ENCODE assay signal across 10 cellular contexts in the genomic region with DNA sequence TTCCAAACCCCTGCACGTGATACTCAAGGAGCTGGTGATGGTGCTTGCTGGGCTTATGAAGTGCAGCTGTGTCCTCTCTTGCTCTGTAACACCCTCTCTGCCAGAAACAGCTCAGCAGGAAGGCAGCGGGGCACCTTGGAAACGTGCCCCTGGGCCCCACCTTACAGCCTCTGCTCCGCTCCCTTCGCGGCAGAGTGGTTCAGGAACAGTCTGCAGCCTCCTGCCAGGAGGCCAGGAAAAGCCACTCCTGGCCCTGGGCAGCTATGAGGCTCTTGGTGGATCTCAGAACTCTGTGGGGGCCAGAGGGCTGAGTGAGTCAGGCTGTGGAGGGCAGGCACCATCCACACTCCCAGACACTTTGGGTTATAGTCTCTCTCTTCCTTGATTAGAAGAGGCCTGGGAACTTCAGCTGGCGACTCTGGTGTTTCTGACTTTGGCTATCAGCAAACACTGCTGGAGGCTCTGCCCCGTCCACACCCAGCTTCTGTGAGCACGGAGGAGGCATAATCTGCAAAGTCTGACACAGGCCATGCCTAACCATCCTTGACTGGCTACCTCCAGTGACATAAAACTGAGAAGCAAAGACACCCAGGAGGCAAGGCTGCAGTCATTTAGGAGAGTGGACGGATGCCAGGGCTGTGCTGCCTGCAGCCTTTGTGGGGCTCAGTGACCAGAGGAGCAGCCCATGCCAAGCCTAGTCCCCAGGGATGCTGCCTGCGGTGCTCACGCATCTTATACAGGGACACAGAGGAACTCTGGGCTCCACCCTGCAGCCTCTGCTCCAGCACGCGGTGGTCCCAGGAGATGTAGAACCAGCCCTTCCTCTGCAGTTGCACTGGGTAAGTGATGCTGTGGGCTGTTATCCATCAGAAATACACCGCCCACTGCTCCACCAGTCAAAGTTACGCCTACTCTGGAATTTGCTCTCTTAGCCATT.
DNase-seq lines count a peak whose midpoint lies in the region; ATAC-seq, FAIRE-seq and TF ChIP-seq lines count a peak whose summit lies in the region.
"Had no signal": no experiment of that assay in that cellular context is flagged by ENCODE, and none has a peak within 500 bp of the region (broad histone marks: within the 10 kb centered on the region; RNA-seq: fewer than 3 reads in every experiment).

No MANE protein-coding gene starts in this region.

- DNase-seq in A549 (ENCODE audit: low read depth in 1 of 2, low spot score in 1 of 2) (no peak), D341Med (ENCODE audit: low spot score) (peak; percentile 41), lower leg skin (ENCODE audit: low spot score in 2 of 2) (peak; percentile 61 to 93), superior temporal gyrus (ENCODE audit: extremely low spot score) (no peak), GM19238 (ENCODE audit: insufficient read length, low spot score) (no peak)
- DNase-seq in activated CD4-positive, alpha-beta T cell treated with anti-CD3 and anti-CD28 coated beads, Interleukin-2, amount 50 U/mL, for 1 hour: no peak
- DNase-seq: activated CD4-positive, alpha-beta T cell treated with anti-CD3 and anti-CD28 coated beads, Interleukin-2, amount 10 ng/mL, durations not matched to agents 7 days and 5 days had no signal

- H3K4me3 Mint-ChIP-seq in dendritic cell treated with granulocyte-macrophage colony-stimulating factor and Interleukin-4, amounts not matched to agents 40 ng/mL and 50 ng/mL, for 4 days: no peak overlapping the region
- H3K4me3 Mint-ChIP-seq: activated CD4-positive, alpha-beta T cell treated with anti-CD3 and anti-CD28 coated beads, Interleukin-2, amount 10 ng/mL, durations not matched to agents 7 days and 5 days; activated naive CD4-positive, alpha-beta T cell treated with anti-CD3 and anti-CD28 coated beads, Interleukin-2, amount 50 U/mL, for 24 hours had no signal

- peaks cover 14% of the 10 kb centered on the region for H3K36me3 Mint-ChIP-seq in dendritic cell treated with granulocyte-macrophage colony-stimulating factor and Interleukin-4, amounts not matched to agents 40 ng/mL and 50 ng/mL, for 4 days (ENCODE audit: low read depth)

- peaks cover 26% of the 10 kb centered on the region for H3K9me3 ChIP-seq in A549

- ATAC-seq in A549: peak; percentile 47 to 53
- ATAC-seq in HG02623 (IDR thresholded peaks at IDR 0.05; ENCODE audit: unreplicated experiment): no peak

- no peak overlapping the region for H3K4me2 ChIP-seq in A549

- peaks cover 4% of the 10 kb centered on the region for H3K27me3 Mint-ChIP-seq in dendritic cell treated with granulocyte-macrophage colony-stimulating factor and Interleukin-4, amounts not matched to agents 40 ng/mL and 50 ng/mL, for 4 days

- CTCF ChIA-PET in A549 (lab: Yijun Ruan, JAX): interaction anchor here (0.6 to 1.4 kb wide), 5 partner anchors 12 to 909 kb away, joined by 3 read pairs; no protein-coding TSS in a partner anchor

- no peak for TF ChIP-seq CTCF in A549 (IDR thresholded peaks at IDR 0.05)
- TF ChIP-seq CTCF in lower leg skin (IDR thresholded peaks at IDR 0.05): no peak

- TF ChIP-seq POLR2A in A549 (IDR thresholded peaks at IDR 0.05; ENCODE audit: low read length) (no peak), lower leg skin (IDR thresholded peaks at IDR 0.05) (no peak)

- H3K27ac ChIP-seq in A549: no peak overlapping the region

- no peak overlapping the region for H3K4me3 ChIP-seq in A549
- no peak overlapping the region for H3K4me3 ChIP-seq in lower leg skin (ENCODE audit: low read depth, poor library complexity, severe bottlenecking)

- peaks cover 55% of the 10 kb centered on the region for H3K4me1 Mint-ChIP-seq in dendritic cell treated with granulocyte-macrophage colony-stimulating factor and Interleukin-4, amounts not matched to agents 40 ng/mL and 50 ng/mL, for 4 days (ENCODE audit: low read depth)
- H3K4me1 Mint-ChIP-seq: activated naive CD4-positive, alpha-beta T cell treated with anti-CD3 and anti-CD28 coated beads, Interleukin-2, amount 50 U/mL, for 24 hours had no signal

- TF ChIP-seq EP300 in A549 (IDR thresholded peaks at IDR 0.05): no peak

- intact Hi-C loops in dendritic cell treated with granulocyte-macrophage colony-stimulating factor and Interleukin-4, amounts not matched to agents 40 ng/mL and 50 ng/mL, for 4 days (cut with micrococcal nuclease): no loop called here
- intact Hi-C loops in lower leg skin (cut with DNase I; ENCODE audit: low total_unique reads): no loop called here

- no peak for TF ChIP-seq RAD21 in A549 (conservative IDR thresholded peaks at IDR 0.05 in 1 of 2, IDR thresholded peaks at IDR 0.05 in 1 of 2)

- H3K4me1 ChIP-seq in A549: no peaks in the 10 kb centered on the region

- POLR2A ChIA-PET in A549 (lab: Yijun Ruan, JAX): interaction anchor here (1.0 kb wide), 1 partner anchor 35 kb away, joined by 5 read pairs; no protein-coding TSS in a partner anchor

- peak overlapping the region; percentile 72 for H3K27ac Mint-ChIP-seq in dendritic cell treated with granulocyte-macrophage colony-stimulating factor and Interleukin-4, amounts not matched to agents 40 ng/mL and 50 ng/mL, for 4 days
- H3K27ac Mint-ChIP-seq: activated CD4-positive, alpha-beta T cell treated with anti-CD3 and anti-CD28 coated beads, Interleukin-2, amount 10 ng/mL, durations not matched to agents 7 days and 5 days; activated naive CD4-positive, alpha-beta T cell treated with anti-CD3 and anti-CD28 coated beads, Interleukin-2, amount 50 U/mL, for 24 hours had no signal

- peaks cover 37% of the 10 kb centered on the region for H3K9me3 Mint-ChIP-seq in dendritic cell treated with granulocyte-macrophage colony-stimulating factor and Interleukin-4, amounts not matched to agents 40 ng/mL and 50 ng/mL, for 4 days
- H3K9me3 Mint-ChIP-seq: activated CD4-positive, alpha-beta T cell treated with anti-CD3 and anti-CD28 coated beads, Interleukin-2, amount 10 ng/mL, durations not matched to agents 7 days and 5 days; activated naive CD4-positive, alpha-beta T cell treated with anti-CD3 and anti-CD28 coated beads, Interleukin-2, amount 50 U/mL, for 24 hours had no signal

- WGBS in A549 (ENCODE audit: missing lambda C conversion rate): 56% methylated on average over 16 of the region's 16 CpGs
- WGBS in lower leg skin, 2 donors: 46 to 54% methylated on average over 14 to 16 of the region's 16 CpGs

- FAIRE-seq in A549 (lab: Jason Lieb, UNC): no peak

TF ChIP-seq in A549, 52 proteins besides CTCF, POLR2A, EP300 and RAD21:
- TF ChIP-seq, protein P1, sequence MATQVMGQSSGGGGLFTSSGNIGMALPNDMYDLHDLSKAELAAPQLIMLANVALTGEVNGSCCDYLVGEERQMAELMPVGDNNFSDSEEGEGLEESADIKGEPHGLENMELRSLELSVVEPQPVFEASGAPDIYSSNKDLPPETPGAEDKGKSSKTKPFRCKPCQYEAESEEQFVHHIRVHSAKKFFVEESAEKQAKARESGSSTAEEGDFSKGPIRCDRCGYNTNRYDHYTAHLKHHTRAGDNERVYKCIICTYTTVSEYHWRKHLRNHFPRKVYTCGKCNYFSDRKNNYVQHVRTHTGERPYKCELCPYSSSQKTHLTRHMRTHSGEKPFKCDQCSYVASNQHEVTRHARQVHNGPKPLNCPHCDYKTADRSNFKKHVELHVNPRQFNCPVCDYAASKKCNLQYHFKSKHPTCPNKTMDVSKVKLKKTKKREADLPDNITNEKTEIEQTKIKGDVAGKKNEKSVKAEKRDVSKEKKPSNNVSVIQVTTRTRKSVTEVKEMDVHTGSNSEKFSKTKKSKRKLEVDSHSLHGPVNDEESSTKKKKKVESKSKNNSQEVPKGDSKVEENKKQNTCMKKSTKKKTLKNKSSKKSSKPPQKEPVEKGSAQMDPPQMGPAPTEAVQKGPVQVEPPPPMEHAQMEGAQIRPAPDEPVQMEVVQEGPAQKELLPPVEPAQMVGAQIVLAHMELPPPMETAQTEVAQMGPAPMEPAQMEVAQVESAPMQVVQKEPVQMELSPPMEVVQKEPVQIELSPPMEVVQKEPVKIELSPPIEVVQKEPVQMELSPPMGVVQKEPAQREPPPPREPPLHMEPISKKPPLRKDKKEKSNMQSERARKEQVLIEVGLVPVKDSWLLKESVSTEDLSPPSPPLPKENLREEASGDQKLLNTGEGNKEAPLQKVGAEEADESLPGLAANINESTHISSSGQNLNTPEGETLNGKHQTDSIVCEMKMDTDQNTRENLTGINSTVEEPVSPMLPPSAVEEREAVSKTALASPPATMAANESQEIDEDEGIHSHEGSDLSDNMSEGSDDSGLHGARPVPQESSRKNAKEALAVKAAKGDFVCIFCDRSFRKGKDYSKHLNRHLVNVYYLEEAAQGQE (IDR thresholded peaks at IDR 0.05): no peak

Comparison
In these comparisons a context has a peak if more than half of its experiments do, and no peak if none do; other contexts are left out.
1. DNase-seq: peak in D341Med (single experiment) and lower leg skin (2 of 2); none in A549 (0 of 2), superior temporal gyrus (single experiment), GM19238 (single experiment) and activated CD4-positive, alpha-beta T cell treated with anti-CD3 and anti-CD28 coated beads, Interleukin-2, amount 50 U/mL, for 1 hour (single experiment).